In the genomic region with DNA sequence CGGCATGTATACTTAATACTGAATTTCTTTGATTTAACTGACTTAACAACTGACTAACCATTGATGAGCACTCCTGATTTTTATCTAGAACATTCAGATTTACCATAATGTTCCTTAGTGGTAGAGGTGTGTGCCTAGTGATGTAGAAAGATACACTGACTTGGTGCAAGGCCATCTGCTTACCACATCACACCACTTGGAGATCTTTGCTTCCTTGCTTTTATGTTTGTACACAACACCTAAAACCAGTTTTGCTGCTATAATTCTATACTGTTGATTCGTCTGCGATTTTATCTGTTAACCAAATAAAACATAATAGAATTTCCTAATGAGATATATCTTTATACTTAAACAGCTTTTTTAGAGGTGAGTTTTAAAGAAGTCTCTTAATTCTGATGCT, we compare ENCODE assay signal across 30 cellular contexts. TPM values are rescaled to one million over a fixed set of nuclear protein-coding genes. Genes with fewer than 3 reads are reported as not detected.
A peak's percentile ranks its signal among the peaks of the same experiment; 100 is the strongest.
DNase-seq lines count a peak whose midpoint lies in the region; ATAC-seq and TF ChIP-seq lines count a peak whose summit lies in the region.
"Had no signal": no experiment of that assay in that cellular context is flagged by ENCODE, and none has a peak within 500 bp of the region (broad histone marks: within the 10 kb centered on the region; RNA-seq: fewer than 3 reads in every experiment).

No MANE protein-coding gene starts in this region.

- CTCF ChIA-PET in activated CD8-positive, alpha-beta T cell treated with anti-CD3 and anti-CD28 coated beads for 36 hours (lab: Charles Lee): no interaction called here
- CTCF ChIA-PET in activated CD8-positive, alpha-beta T cell treated with anti-CD3 and anti-CD28 coated beads, Interleukin-2, amount 10 ng/mL, durations not matched to agents 7 days and 5 days (lab: Charles Lee): no interaction called here

- H3K27ac ChIP-seq in VCaP (peak overlapping the region; percentile 85), liver (ENCODE audit: low read depth in 1 of 2, low read length in 2 of 2) (peak overlapping the region; percentile 6 to 77), suprapubic skin (peak overlapping the region; percentile 4), mesendoderm (ENCODE audit: low read depth, low read length) (no peak overlapping the region)
- H3K27ac ChIP-seq: ascending aorta, epithelial cell of prostate, heart left ventricle, tibial artery had no signal

- H3K23ac ChIP-seq in mesendoderm (ENCODE audit: low read length): no peak overlapping the region

- peaks cover 36% of the 10 kb centered on the region for H3K36me3 Mint-ChIP-seq in activated CD8-positive, alpha-beta T cell treated with anti-CD3 and anti-CD28 coated beads for 36 hours (ENCODE audit: low read depth)
- H3K36me3 Mint-ChIP-seq in activated CD8-positive, alpha-beta T cell treated with anti-CD3 and anti-CD28 coated beads, Interleukin-2, amount 10 ng/mL, durations not matched to agents 7 days and 5 days (ENCODE audit: low read depth): peaks cover 51% of the 10 kb centered on the region

- no peaks in the 10 kb centered on the region for H3K27me3 ChIP-seq in liver (ENCODE audit: control insufficient read depth in 4 of 4, insufficient read depth in 4 of 4, low read length in 3 of 4)
- no peaks in the 10 kb centered on the region for H3K27me3 ChIP-seq in suprapubic skin
- no peaks in the 10 kb centered on the region for H3K27me3 ChIP-seq in mesendoderm (ENCODE audit: insufficient read depth, low read length, poor library complexity)
- H3K27me3 ChIP-seq: ascending aorta, heart left ventricle, tibial artery had no signal

- POLR2A ChIA-PET in activated CD8-positive, alpha-beta T cell treated with anti-CD3 and anti-CD28 coated beads for 36 hours (lab: Charles Lee): interaction anchor here (0.6 kb wide), 1 partner anchor 235 kb away, joined by 3 read pairs; no protein-coding TSS in a partner anchor
- POLR2A ChIA-PET in activated CD8-positive, alpha-beta T cell treated with anti-CD3 and anti-CD28 coated beads, Interleukin-2, amount 10 ng/mL, durations not matched to agents 7 days and 5 days (lab: Charles Lee): no interaction called here

- H2BK15ac ChIP-seq in mesendoderm (replicated peaks; ENCODE audit: low read depth): no peak overlapping the region

- H3K4me3 Mint-ChIP-seq in activated CD8-positive, alpha-beta T cell treated with anti-CD3 and anti-CD28 coated beads for 36 hours: no peak overlapping the region
- no peak overlapping the region for H3K4me3 Mint-ChIP-seq in activated CD8-positive, alpha-beta T cell treated with anti-CD3 and anti-CD28 coated beads, Interleukin-2, amount 10 ng/mL, durations not matched to agents 7 days and 5 days
- H3K4me3 Mint-ChIP-seq: CD8-positive, alpha-beta T cell; memory B cell; naive thymus-derived CD4-positive, alpha-beta T cell had no signal

- no peaks in the 10 kb centered on the region for H3K27me3 Mint-ChIP-seq in activated CD8-positive, alpha-beta T cell treated with anti-CD3 and anti-CD28 coated beads for 36 hours
- no peaks in the 10 kb centered on the region for H3K27me3 Mint-ChIP-seq in activated CD8-positive, alpha-beta T cell treated with anti-CD3 and anti-CD28 coated beads, Interleukin-2, amount 10 ng/mL, durations not matched to agents 7 days and 5 days (ENCODE audit: low read depth)
- H3K27me3 Mint-ChIP-seq: memory B cell; naive thymus-derived CD4-positive, alpha-beta T cell had no signal

- H3K79me1 ChIP-seq in mesendoderm (ENCODE audit: low read length): peaks cover 6% of the 10 kb centered on the region

- no peak overlapping the region for H4K8ac ChIP-seq in mesendoderm (ENCODE audit: low read depth, low read length)

- H3K27ac Mint-ChIP-seq in activated CD8-positive, alpha-beta T cell treated with anti-CD3 and anti-CD28 coated beads for 36 hours: peak overlapping the region; percentile 3
- H3K27ac Mint-ChIP-seq in activated CD8-positive, alpha-beta T cell treated with anti-CD3 and anti-CD28 coated beads, Interleukin-2, amount 10 ng/mL, durations not matched to agents 7 days and 5 days: no peak overlapping the region
- H3K27ac Mint-ChIP-seq: CD8-positive, alpha-beta T cell; memory B cell had no signal

- no peak for TF ChIP-seq RAD21 in liver (IDR thresholded peaks at IDR 0.05)

- H3K4me3 ChIP-seq in liver (ENCODE audit: low read depth in 1 of 3, low read length in 3 of 3) (no peak overlapping the region), suprapubic skin (no peak overlapping the region), mesendoderm (ENCODE audit: low read length) (no peak overlapping the region)
- H3K4me3 ChIP-seq: ascending aorta, heart left ventricle, K562, tibial artery had no signal

- no peak for TF ChIP-seq POLR2A in suprapubic skin (IDR thresholded peaks at IDR 0.05)

- H3K4me2 ChIP-seq in mesendoderm (ENCODE audit: low read length): no peak overlapping the region

- no peak overlapping the region for H2BK120ac ChIP-seq in mesendoderm (ENCODE audit: low read depth, low read length)

- no peak for TF ChIP-seq EP300 in suprapubic skin (IDR thresholded peaks at IDR 0.05)

- TF ChIP-seq CTCF in activated CD8-positive, alpha-beta T cell treated with anti-CD3 and anti-CD28 coated beads for 36 hours (IDR thresholded peaks at IDR 0.05): no peak
- TF ChIP-seq CTCF in VCaP (conservative IDR thresholded peaks at IDR 0.05) (no peak), liver (IDR thresholded peaks at IDR 0.05; ENCODE audit: low read depth, low read length, missing input control) (no peak), suprapubic skin (IDR thresholded peaks at IDR 0.05) (no peak)

- DNase-seq in activated CD8-positive, alpha-beta T cell treated with anti-CD3 and anti-CD28 coated beads for 36 hours: no peak
- DNase-seq in activated CD8-positive, alpha-beta T cell treated with anti-CD3 and anti-CD28 coated beads, Interleukin-2, amount 10 ng/mL, durations not matched to agents 7 days and 5 days: no peak
- DNase-seq in suprapubic skin (ENCODE audit: low spot score in 2 of 2): no peak
- no peak for DNase-seq in mesendoderm
- no peak for DNase-seq in OCI-M1 (lab: John Stamatoyannopoulos, UW)
- DNase-seq: activated CD4-positive, alpha-beta T cell treated with anti-CD3 and anti-CD28 coated beads, Interleukin-2, amount 50 U/mL, for 1 hour; activated naive CD4-positive, alpha-beta T cell treated with Interleukin-2 at 50 U/mL for 16 hours; caudate nucleus; CD8-positive, alpha-beta T cell; GF-D8; heart left ventricle; left cardiac atrium; MM.1S; naive thymus-derived CD4-positive, alpha-beta T cell; NCI-H1417; NCI-H2081 treated with DMSO at 0.1 percent for 48 hours; NCI-H345; NCI-H82; stimulated activated CD4-positive, alpha-beta T cell treated with anti-CD3 and anti-CD28 coated beads, Interleukin-12 subunit alpha, Interleukin-12 subunit beta, amount 100 ng/mL, for 4 hours; stimulated activated CD4-positive, alpha-beta T cell treated with anti-CD3 and anti-CD28 coated beads, Interleukin-4, amount 100 ng/mL, for 4 hours; stimulated activated naive CD4-positive, alpha-beta T cell treated with Interleukin-2 at 50 U/mL for 16 hours; T-helper 9 cell; tibial artery had no signal

- 54% methylated on average over 3 of the region's 3 CpGs for WGBS in liver
- 72% methylated on average over 3 of the region's 3 CpGs for WGBS in suprapubic skin
- WGBS in mesendoderm (ENCODE audit: extremely low coverage, insufficient coverage, low lambda C conversion rate): no CpG with 5 or more reads among the region's 3 CpGs

- intact Hi-C loops in activated CD8-positive, alpha-beta T cell treated with anti-CD3 and anti-CD28 coated beads for 36 hours (cut with micrococcal nuclease): no loop called here

- no peaks in the 10 kb centered on the region for H3K9me3 ChIP-seq in liver (ENCODE audit: control insufficient read depth in 4 of 4, low read length in 3 of 4)
- no peaks in the 10 kb centered on the region for H3K9me3 ChIP-seq in suprapubic skin
- H3K9me3 ChIP-seq: ascending aorta, heart left ventricle, tibial artery had no signal

- no peak overlapping the region for H3K56ac ChIP-seq in mesendoderm (ENCODE audit: low read length)

- H3K79me2 ChIP-seq in mesendoderm (ENCODE audit: control insufficient read depth, insufficient read depth, low read length): peaks cover 9% of the 10 kb centered on the region

- H3K18ac ChIP-seq in mesendoderm (ENCODE audit: low read length): no peak overlapping the region

- H3K9ac ChIP-seq in liver (ENCODE audit: low read depth in 1 of 2, low read length in 2 of 2) (no peak overlapping the region), mesendoderm (ENCODE audit: low read length) (no peak overlapping the region)

- peaks cover 9 to 34% (median 14%) of the 10 kb centered on the region in 4 donors for H3K36me3 ChIP-seq in liver (ENCODE audit: control insufficient read depth in 4 of 4, insufficient read depth in 3 of 4, low read depth in 1 of 4, low read length in 3 of 4)
- peaks cover 64% of the 10 kb centered on the region for H3K36me3 ChIP-seq in suprapubic skin
- H3K36me3 ChIP-seq in mesendoderm (ENCODE audit: control insufficient read depth, insufficient read depth, low read length): peaks cover 12% of the 10 kb centered on the region

- no peak overlapping the region for H4K5ac ChIP-seq in mesendoderm (ENCODE audit: low read length)

- no peak overlapping the region for H3K4ac ChIP-seq in mesendoderm (ENCODE audit: low read depth, low read length)

- H2AK5ac ChIP-seq in mesendoderm (ENCODE audit: low read length): no peak overlapping the region

- peaks cover 2 to 47% (median 33%) of the 10 kb centered on the region in 4 donors for H3K4me1 ChIP-seq in liver (ENCODE audit: control insufficient read depth in 4 of 4, insufficient read depth in 4 of 4, low read length in 3 of 4)
- peaks cover 16% of the 10 kb centered on the region for H3K4me1 ChIP-seq in suprapubic skin
- peaks cover 10% of the 10 kb centered on the region for H3K4me1 ChIP-seq in mesendoderm (ENCODE audit: control insufficient read depth, low read depth, low read length)

- H2BK5ac ChIP-seq in mesendoderm (ENCODE audit: low read length): no peak overlapping the region

- H3K4me1 Mint-ChIP-seq in activated CD8-positive, alpha-beta T cell treated with anti-CD3 and anti-CD28 coated beads for 36 hours (ENCODE audit: low read depth): peaks cover 3% of the 10 kb centered on the region
- peaks cover 9% of the 10 kb centered on the region for H3K4me1 Mint-ChIP-seq in activated CD8-positive, alpha-beta T cell treated with anti-CD3 and anti-CD28 coated beads, Interleukin-2, amount 10 ng/mL, durations not matched to agents 7 days and 5 days (ENCODE audit: low read depth)

- H3K9me3 Mint-ChIP-seq in activated CD8-positive, alpha-beta T cell treated with anti-CD3 and anti-CD28 coated beads for 36 hours: no peaks in the 10 kb centered on the region
- H3K9me3 Mint-ChIP-seq in activated CD8-positive, alpha-beta T cell treated with anti-CD3 and anti-CD28 coated beads, Interleukin-2, amount 10 ng/mL, durations not matched to agents 7 days and 5 days (ENCODE audit: insufficient read depth): no peaks in the 10 kb centered on the region
- H3K9me3 Mint-ChIP-seq: CD8-positive, alpha-beta T cell; memory B cell had no signal

- no peak for ATAC-seq in activated CD8-positive, alpha-beta T cell treated with anti-CD3 and anti-CD28 coated beads for 36 hours
- ATAC-seq in activated CD8-positive, alpha-beta T cell treated with anti-CD3 and anti-CD28 coated beads, Interleukin-2, amount 10 ng/mL, durations not matched to agents 7 days and 5 days: no peak
- no peak for ATAC-seq in GM18909 (IDR thresholded peaks at IDR 0.05; ENCODE audit: poor library complexity, unreplicated experiment)
- ATAC-seq: CD8-positive, alpha-beta T cell; heart left ventricle; K562; left cardiac atrium; naive thymus-derived CD4-positive, alpha-beta T cell had no signal

RNA-seq across cellular contexts. Expression of gene FARP2, which starts 3.9 kb away (rescaled TPM):
- 10 to 100 TPM; 31.9 to 32.8 TPM for total RNA-seq in activated CD8-positive, alpha-beta T cell treated with anti-CD3 and anti-CD28 coated beads for 36 hours
- total RNA-seq in activated CD8-positive, alpha-beta T cell treated with anti-CD3 and anti-CD28 coated beads, Interleukin-2, amount 10 ng/mL, durations not matched to agents 7 days and 5 days: 10 to 100 TPM; 19.3 to 22.7 TPM
- total RNA-seq in liver: 10 to 100 TPM; 17.8 to 30.9 TPM
- 10 to 100 TPM in 1 of 2 donors, 1 to 10 TPM in 1; 5.8 to 10.7 TPM for polyA plus RNA-seq in liver
- total RNA-seq in suprapubic skin: 100 to 1,000 TPM in 2 of 4 donors, 10 to 100 TPM in 2; 70.0 to 185 (median 95.5) TPM
- 13.8 TPM for polyA plus RNA-seq in mesendoderm (2013, experiment 1 of 2)
- polyA plus RNA-seq in mesendoderm (2013, experiment 2 of 2): 13.4 TPM

RNA-seq across cellular contexts. Expression of gene SEPTIN2, which starts 36.5 kb away (rescaled TPM):
- total RNA-seq in activated CD8-positive, alpha-beta T cell treated with anti-CD3 and anti-CD28 coated beads for 36 hours: 100 to 1,000 TPM; 210 to 211 TPM
- total RNA-seq in activated CD8-positive, alpha-beta T cell treated with anti-CD3 and anti-CD28 coated beads, Interleukin-2, amount 10 ng/mL, durations not matched to agents 7 days and 5 days: 100 to 1,000 TPM; 247 TPM
- total RNA-seq in liver (100 to 1,000 TPM; 119 to 147 TPM), suprapubic skin (100 to 1,000 TPM; 126 to 233 (median 165) TPM)
- 10 to 100 TPM; 63.7 to 75.1 TPM for polyA plus RNA-seq in liver
- 265 TPM for polyA plus RNA-seq in mesendoderm (2013, experiment 1 of 2)
- 261 TPM for polyA plus RNA-seq in mesendoderm (2013, experiment 2 of 2)

RNA-seq across cellular contexts. Expression of gene HDLBP, which starts 36.8 kb away (rescaled TPM):
- total RNA-seq in activated CD8-positive, alpha-beta T cell treated with anti-CD3 and anti-CD28 coated beads for 36 hours: 100 to 1,000 TPM; 259 to 266 TPM
- total RNA-seq in activated CD8-positive, alpha-beta T cell treated with anti-CD3 and anti-CD28 coated beads, Interleukin-2, amount 10 ng/mL, durations not matched to agents 7 days and 5 days: 100 to 1,000 TPM; 186 to 187 TPM
- total RNA-seq in liver (100 to 1,000 TPM; 259 to 580 TPM), suprapubic skin (100 to 1,000 TPM; 263 to 400 (median 287) TPM)
- 100 to 1,000 TPM; 219 to 257 TPM for polyA plus RNA-seq in liver
- polyA plus RNA-seq in mesendoderm (2013, experiment 1 of 2): 303 TPM
- polyA plus RNA-seq in mesendoderm (2013, experiment 2 of 2): 315 TPM
